Comparison of ENCODE assay signal across 17 cellular contexts in the genomic region with DNA sequence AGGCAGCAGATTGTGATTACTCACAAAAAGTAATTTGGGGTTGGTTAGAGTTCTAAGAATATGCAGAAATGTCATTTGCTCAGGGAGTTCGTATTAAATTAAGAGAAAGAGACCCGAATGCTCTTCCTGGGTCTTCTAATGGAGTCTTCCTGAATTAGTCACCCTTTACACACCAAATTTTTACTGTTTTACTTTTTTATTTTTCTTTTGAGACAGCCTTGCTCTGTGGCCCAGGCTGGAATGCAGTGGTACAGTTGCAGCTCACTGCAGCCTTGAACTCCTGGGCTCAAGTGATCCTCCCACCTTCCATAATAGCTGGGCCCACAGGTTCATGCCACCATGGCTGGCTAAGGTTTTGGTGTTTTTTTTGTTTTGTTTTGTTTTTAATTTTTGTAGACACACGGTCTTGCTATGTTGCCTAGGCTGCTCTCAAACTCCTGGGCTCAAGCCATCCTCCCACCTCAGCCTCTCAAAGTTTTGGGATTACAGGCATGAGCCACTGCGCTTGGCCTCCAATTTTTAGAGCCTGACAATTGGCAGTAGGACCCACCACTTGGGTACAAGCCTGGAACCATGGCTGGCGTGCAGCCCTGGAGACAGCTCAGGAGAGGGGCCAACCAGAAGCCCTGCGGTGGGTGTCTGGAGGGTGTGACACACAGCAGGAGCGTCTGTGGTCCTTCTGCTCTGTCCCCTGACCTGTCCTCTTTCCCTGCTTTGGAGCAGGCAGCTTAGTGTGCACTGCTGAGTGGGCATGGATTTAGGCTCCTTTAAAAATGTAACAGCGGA. TPM values are rescaled to one million over a fixed set of nuclear protein-coding genes. Genes with fewer than 3 reads are reported as not detected.
"Had no signal": no experiment of that assay in that cellular context is flagged by ENCODE, and none has a peak within 500 bp of the region (broad histone marks: within the 10 kb centered on the region; RNA-seq: fewer than 3 reads in every experiment).

No MANE protein-coding gene starts in this region.

- H3K4me3 Mint-ChIP-seq: natural killer cell treated with Interleukin-12 subunit alpha and Interleukin-12 subunit beta and Interleukin-15 and Interleukin-18, amount 100 ng/mL, for 72 hours had no signal

- DNase-seq: activated CD4-positive, alpha-beta T cell treated with anti-CD3 and anti-CD28 coated beads, Interleukin-2, amount 50 U/mL, for 48 hours; activated effector memory CD4-positive, alpha-beta T cell treated with anti-CD3 and anti-CD28 coated beads, Interleukin-2, amount 50 U/mL, for 16 hours; activated T-cell treated with anti-CD3 and anti-CD28 coated beads, Interleukin-2, amount 50 U/mL, for 48 hours; body of pancreas; central memory CD4-positive, alpha-beta T cell; effector CD4-positive, alpha-beta T cell; left colon; lower lobe of right lung; stimulated activated CD4-positive, alpha-beta T cell treated with anti-CD3 and anti-CD28 coated beads, Interleukin-2, amount 100 ng/mL, for 24 hours; stimulated activated naive CD8-positive, alpha-beta T cell treated with anti-CD3 and anti-CD28 coated beads, Interleukin-15, Interleukin-2, amounts not matched to agents 100 U/mL and 50 U/mL, for 24 hours; SW 1271 had no signal

- H3K27me3 Mint-ChIP-seq: natural killer cell treated with Interleukin-12 subunit alpha and Interleukin-12 subunit beta and Interleukin-15 and Interleukin-18, amount 100 ng/mL, for 72 hours; progenitor cell of endocrine pancreas had no signal

- H3K9me3 Mint-ChIP-seq: activated naive CD4-positive, alpha-beta T cell treated with anti-CD3 and anti-CD28 coated beads, Interleukin-2, amount 50 U/mL, for 72 hours; natural killer cell treated with Interleukin-12 subunit alpha and Interleukin-12 subunit beta and Interleukin-15 and Interleukin-18, amount 100 ng/mL, for 72 hours had no signal

- ATAC-seq: activated naive CD4-positive, alpha-beta T cell treated with anti-CD3 and anti-CD28 coated beads, Interleukin-2, amount 50 U/mL, for 72 hours; body of pancreas; left colon; lower lobe of right lung; natural killer cell treated with Interleukin-12 subunit alpha and Interleukin-12 subunit beta and Interleukin-15 and Interleukin-18, amount 100 ng/mL, for 72 hours; stimulated activated naive CD8-positive, alpha-beta T cell treated with anti-CD3 and anti-CD28 coated beads, Interleukin-15, Interleukin-2, amounts not matched to agents 100 U/mL and 50 U/mL, for 24 hours had no signal

- H3K27ac Mint-ChIP-seq: natural killer cell treated with Interleukin-12 subunit alpha and Interleukin-12 subunit beta and Interleukin-15 and Interleukin-18, amount 100 ng/mL, for 72 hours; progenitor cell of endocrine pancreas had no signal

RNA-seq across cellular contexts. Expression of gene BHLHA15, which starts 16.4 kb away (rescaled TPM):
- total RNA-seq: esophagus muscularis mucosa, skeletal muscle tissue, tibial nerve had no signal
